Comparison of ENCODE assay signal across 8 cellular contexts in genomic region chr7:21946228-21946709, GRCh38. TPM values are rescaled to one million over a fixed set of nuclear protein-coding genes. Genes with fewer than 3 reads are reported as not detected.
DNase-seq lines count a peak whose midpoint lies in the region; ATAC-seq and TF ChIP-seq lines count a peak whose summit lies in the region.

No MANE protein-coding gene starts in this region.

- peaks cover 60% of the 10 kb centered on the region for H3K4me1 Mint-ChIP-seq in activated naive CD4-positive, alpha-beta T cell treated with anti-CD3 and anti-CD28 coated beads for 36 hours (ENCODE audit: low read depth)

- H3K9me3 ChIP-seq in liver (ENCODE audit: control insufficient read depth in 4 of 4, low read length in 3 of 4) (no peaks in the 10 kb centered on the region), tibial artery (no peaks in the 10 kb centered on the region), aorta (ENCODE audit: control insufficient read depth, low read length) (no peaks in the 10 kb centered on the region)

- no peak for ATAC-seq in activated naive CD4-positive, alpha-beta T cell treated with anti-CD3 and anti-CD28 coated beads, Interleukin-2, amount 50 U/mL, for 72 hours
- ATAC-seq in aorta (ENCODE audit: low FRiP score) = no peak

- no peak for TF ChIP-seq CTCF in liver (IDR thresholded peaks at IDR 0.05; ENCODE audit: low read depth, low read length, missing input control)
- TF ChIP-seq CTCF in tibial artery (IDR thresholded peaks at IDR 0.05) = no peak

- H3K27ac Mint-ChIP-seq in activated naive CD4-positive, alpha-beta T cell treated with anti-CD3 and anti-CD28 coated beads for 36 hours = no peak overlapping the region
- H3K27ac Mint-ChIP-seq in activated naive CD4-positive, alpha-beta T cell treated with anti-CD3 and anti-CD28 coated beads, Interleukin-2, amount 50 U/mL, for 72 hours = peak overlapping the region; percentile 29 to 92

- H3K4me1 ChIP-seq in liver (ENCODE audit: control insufficient read depth in 4 of 4, insufficient read depth in 4 of 4, low read length in 3 of 4) (peaks cover 1 to 16% (median 4%) of the 10 kb centered on the region in 4 donors), tibial artery (peaks cover 0 to 22% (median 13%) of the 10 kb centered on the region in 4 donors), aorta (ENCODE audit: control insufficient read depth in 1 of 2, insufficient read depth in 2 of 2, low read length in 2 of 2) (no peaks in the 10 kb centered on the region)

- H3K36me3 Mint-ChIP-seq in activated naive CD4-positive, alpha-beta T cell treated with anti-CD3 and anti-CD28 coated beads for 36 hours (ENCODE audit: low read depth) = peaks cover 13% of the 10 kb centered on the region
- H3K36me3 Mint-ChIP-seq in activated naive CD4-positive, alpha-beta T cell treated with anti-CD3 and anti-CD28 coated beads, Interleukin-2, amount 50 U/mL, for 72 hours = peaks cover 17 to 19% of the 10 kb centered on the region in 2 donors

- H3K9me3 Mint-ChIP-seq in activated naive CD4-positive, alpha-beta T cell treated with anti-CD3 and anti-CD28 coated beads for 36 hours = no peaks in the 10 kb centered on the region
- H3K9me3 Mint-ChIP-seq in activated naive CD4-positive, alpha-beta T cell treated with anti-CD3 and anti-CD28 coated beads, Interleukin-2, amount 50 U/mL, for 72 hours = no peaks in the 10 kb centered on the region

- peak overlapping the region in 2 of 3 donors; percentile 71 to 82 for H3K4me3 ChIP-seq in liver (ENCODE audit: low read depth in 1 of 3, low read length in 3 of 3)
- peak overlapping the region; percentile 53 to 55 for H3K4me3 ChIP-seq in tibial artery
- peak overlapping the region in 1 of 2 donors; percentile 63 for H3K4me3 ChIP-seq in aorta (ENCODE audit: low read length in 2 of 2)

- CTCF ChIA-PET in activated naive CD4-positive, alpha-beta T cell treated with anti-CD3 and anti-CD28 coated beads for 36 hours (lab: Charles Lee) = no interaction called here

- H3K27me3 Mint-ChIP-seq in activated naive CD4-positive, alpha-beta T cell treated with anti-CD3 and anti-CD28 coated beads for 36 hours (ENCODE audit: low read depth) = no peaks in the 10 kb centered on the region

- no peaks in the 10 kb centered on the region for H3K27me3 ChIP-seq in liver (ENCODE audit: control insufficient read depth in 4 of 4, insufficient read depth in 4 of 4, low read length in 3 of 4)
- peaks cover 0 to 14% of the 10 kb centered on the region in 2 donors for H3K27me3 ChIP-seq in tibial artery
- H3K27me3 ChIP-seq in aorta (ENCODE audit: control insufficient read depth in 1 of 2, insufficient read depth in 2 of 2, low read length in 1 of 2) = no peaks in the 10 kb centered on the region

- H3K9ac ChIP-seq in liver (ENCODE audit: low read depth in 1 of 2, low read length in 2 of 2) = no peak overlapping the region

- H3K4me3 Mint-ChIP-seq in activated naive CD4-positive, alpha-beta T cell treated with anti-CD3 and anti-CD28 coated beads for 36 hours = peak overlapping the region; percentile 86

- no peaks in the 10 kb centered on the region for H3K36me3 ChIP-seq in liver (ENCODE audit: control insufficient read depth in 4 of 4, insufficient read depth in 3 of 4, low read depth in 1 of 4, low read length in 3 of 4)
- H3K36me3 ChIP-seq in tibial artery = no peaks in the 10 kb centered on the region
- H3K36me3 ChIP-seq in aorta (ENCODE audit: control insufficient read depth in 1 of 2, insufficient read depth in 2 of 2, low read length in 1 of 2) = no peaks in the 10 kb centered on the region

- H3K27ac ChIP-seq in liver (ENCODE audit: low read depth in 1 of 2, low read length in 2 of 2) (peak overlapping the region; percentile 89 to 90), tibial artery (no peak overlapping the region), aorta (ENCODE audit: low read depth in 1 of 2, low read length in 2 of 2) (no peak overlapping the region)

- TF ChIP-seq RAD21 in liver (IDR thresholded peaks at IDR 0.05) = no peak

- 17% methylated on average over 7 of the region's 7 CpGs for whole genome bisulfite sequencing in liver
- 36% methylated on average over 7 of the region's 7 CpGs for WGBS in aorta, 2 donors

- intact Hi-C loops in activated naive CD4-positive, alpha-beta T cell treated with anti-CD3 and anti-CD28 coated beads for 36 hours (cut with micrococcal nuclease) = loop anchor here (5.0 to 10.0 kb wide), 6 partner anchors 136 to 1649 kb away; partner anchors contain the start of genes CCDC126, HYCC1, KLHL7 and SP8
- intact Hi-C loops in tibial artery (cut with DNase I; ENCODE audit: low total_unique reads) (no loop called here), aorta (cut with DNase I) (no loop called here)

- no peak for DNase-seq in activated naive CD4-positive, alpha-beta T cell treated with anti-CD3 and anti-CD28 coated beads for 36 hours
- DNase-seq in activated naive CD4-positive, alpha-beta T cell (lab: John Stamatoyannopoulos, UW) = no peak
- no peak for DNase-seq in activated naive CD4-positive, alpha-beta T cell treated with anti-CD3 and anti-CD28 coated beads, Interleukin-2, amount 50 U/mL, for 72 hours (ENCODE audit: low spot score in 2 of 2)
- DNase-seq in tibial artery (no peak), aorta (no peak), kidney glomerular epithelial cell (lab: John Stamatoyannopoulos, UW) (no peak), DMS79 (lab: John Stamatoyannopoulos, UW) (no peak)

TF ChIP-seq in liver, 16 proteins besides CTCF, POLR2A, EP300 and RAD21:
- TF ChIP-seq SP1 (IDR thresholded peaks at IDR 0.05) = peak; percentile 88
- TF ChIP-seq TAF1 (conservative IDR thresholded peaks at IDR 0.05) = no peak
- no peak for TF ChIP-seq ATF3 (IDR thresholded peaks at IDR 0.05)
- TF ChIP-seq ZBTB33 (IDR thresholded peaks at IDR 0.05) = no peak
- peak; percentile 89 to 98 for TF ChIP-seq RXRA (IDR thresholded peaks at IDR 0.05)
- peak; percentile 60 for TF ChIP-seq NR2F2 (IDR thresholded peaks at IDR 0.05)
- TF ChIP-seq MAX (IDR thresholded peaks at IDR 0.05) = no peak
- TF ChIP-seq HNF4G (IDR thresholded peaks at IDR 0.05) = peak; percentile 9
- peak; percentile 46 for TF ChIP-seq YY1 (IDR thresholded peaks at IDR 0.05)
- TF ChIP-seq HNF4A (conservative IDR thresholded peaks at IDR 0.05) = peak; percentile 49 to 53
- peak in 1 of 2 donors; percentile 57 for TF ChIP-seq JUND (IDR thresholded peaks at IDR 0.05)
- TF ChIP-seq REST (IDR thresholded peaks at IDR 0.05) = no peak
- TF ChIP-seq FOXA1 (IDR thresholded peaks at IDR 0.05) = no peak
- no peak for TF ChIP-seq FOXA2 (IDR thresholded peaks at IDR 0.05)
- TF ChIP-seq EGR1 (IDR thresholded peaks at IDR 0.05; ENCODE audit: low read depth in 2 of 2) = no peak
- no peak for TF ChIP-seq GABPA (IDR thresholded peaks at IDR 0.05 in 1 of 2, conservative IDR thresholded peaks at IDR 0.05 in 1 of 2)

RNA-seq across cellular contexts. Expression of gene CDCA7L, which starts 0.6 kb away (rescaled TPM):
- 100 to 1,000 TPM; 101 to 103 TPM for total RNA-seq in activated naive CD4-positive, alpha-beta T cell treated with anti-CD3 and anti-CD28 coated beads for 36 hours
- total RNA-seq in activated naive CD4-positive, alpha-beta T cell treated with anti-CD3 and anti-CD28 coated beads, Interleukin-2, amount 50 U/mL, for 72 hours = 10 to 100 TPM; 81.0 to 92.3 TPM
- 10 to 100 TPM in 1 of 2 donors, 1 to 10 TPM in 1; 7.3 to 22.6 TPM for total RNA-seq in liver
- 1 to 10 TPM; 2.2 to 3.5 TPM for polyA plus RNA-seq in liver
- total RNA-seq in aorta = 1 to 10 TPM; 4.9 to 7.2 TPM
- polyA plus RNA-seq in aorta = 1 to 10 TPM; 4.1 to 4.9 TPM

Comparison
In these comparisons a context has a peak if more than half of its experiments do, and no peak if none do; other contexts are left out.
1. H3K27ac ChIP-seq: peak in liver (2 of 2); none in tibial artery (0 of 2) and aorta (0 of 2).